In the genomic region with DNA sequence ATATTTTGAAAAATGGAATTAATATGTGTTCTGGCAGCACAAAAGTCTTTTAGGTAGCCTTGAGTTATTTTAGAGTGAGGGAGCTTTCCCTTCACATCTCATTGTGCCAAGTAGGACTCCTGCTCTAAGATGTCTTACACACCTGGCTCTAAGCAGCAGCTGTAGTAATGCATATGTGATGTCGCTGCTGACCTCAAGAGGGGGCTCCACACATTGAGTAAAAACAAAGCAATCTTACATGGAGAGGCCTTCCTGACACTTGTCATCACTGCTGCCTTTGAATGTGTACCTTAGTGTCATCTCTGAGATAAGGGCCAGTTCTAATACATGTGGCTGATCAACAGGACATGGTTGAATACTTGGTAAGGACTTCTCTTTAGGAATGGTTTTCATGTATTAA, we compare ENCODE assay signal across 8 cellular contexts.
DNase-seq lines count a peak whose midpoint lies in the region; ATAC-seq and TF ChIP-seq lines count a peak whose summit lies in the region.

No MANE protein-coding gene starts in this region.

- no peaks in the 10 kb centered on the region for H3K27me3 Mint-ChIP-seq in T-cell

- H3K9me3 ChIP-seq in heart left ventricle (no peaks in the 10 kb centered on the region), right atrium auricular region (no peaks in the 10 kb centered on the region), smooth muscle cell (replicated peaks; ENCODE audit: low read depth) (no peaks in the 10 kb centered on the region)

- TF ChIP-seq POLR2A in heart left ventricle (IDR thresholded peaks at IDR 0.05), result no peak

- H2AFZ ChIP-seq in smooth muscle cell (ENCODE audit: low read depth), result no peak overlapping the region

- no peak overlapping the region for H3K9ac ChIP-seq in smooth muscle cell (ENCODE audit: low read depth)

- no peak overlapping the region for H3K4me3 Mint-ChIP-seq in T-cell

- WGBS in heart left ventricle, 4 donors, result 20 to 54% (median 30%) methylated on average over 1 of the region's 1 CpG
- WGBS in smooth muscle cell (ENCODE audit: low lambda C conversion rate), result 16% methylated on average over 1 of the region's 1 CpG

- peaks cover 6 to 9% (median 9%) of the 10 kb centered on the region in 3 donors for H3K4me1 Mint-ChIP-seq in T-cell

- peaks cover 29% of the 10 kb centered on the region for H4K20me1 ChIP-seq in smooth muscle cell (ENCODE audit: low read depth)

- POLR2A ChIA-PET in T-cell (lab: Charles Lee), result no interaction called here

- in situ Hi-C loops in KBM-7 (cut with MboI; ENCODE audit: low pct_unique_long_range_greater_than_20kb, low sequenced_read_pairs), result no loop called here

- intact Hi-C loops in heart left ventricle (cut with DNase I), result no loop called here

- H3K27me3 ChIP-seq in heart left ventricle (no peaks in the 10 kb centered on the region), right atrium auricular region (no peaks in the 10 kb centered on the region), foreskin keratinocyte (no peaks in the 10 kb centered on the region), smooth muscle cell (ENCODE audit: low read depth) (no peaks in the 10 kb centered on the region)

- H3K36me3 ChIP-seq in heart left ventricle (peaks cover 0 to 42% (median 4%) of the 10 kb centered on the region in 9 donors), right atrium auricular region (no peaks in the 10 kb centered on the region), smooth muscle cell (ENCODE audit: low read depth) (no peaks in the 10 kb centered on the region)

- no peaks in the 10 kb centered on the region for H3K9me3 Mint-ChIP-seq in T-cell

- H3K79me2 ChIP-seq in smooth muscle cell (ENCODE audit: low read depth), result no peaks in the 10 kb centered on the region

- H3K27ac ChIP-seq in heart left ventricle (no peak overlapping the region), right atrium auricular region (no peak overlapping the region), foreskin keratinocyte (no peak overlapping the region), smooth muscle cell (ENCODE audit: low read depth) (no peak overlapping the region)

- no peak overlapping the region for H3K4me3 ChIP-seq in heart left ventricle
- H3K4me3 ChIP-seq in right atrium auricular region, result no peak overlapping the region
- H3K4me3 ChIP-seq in smooth muscle cell, result no peak overlapping the region

- ATAC-seq in heart left ventricle (peak in 3 of 4 donors; percentile 47 to 53 (median 48)), GM21786 (IDR thresholded peaks at IDR 0.05; ENCODE audit: unreplicated experiment) (peak; percentile 87), T-cell (replicated peaks in 1 of 4) (peak; percentile 73 to 83 (median 76)), foreskin keratinocyte (peak; percentile 84)

- no peak overlapping the region for H3K4me2 ChIP-seq in smooth muscle cell

- no peaks in the 10 kb centered on the region for H3F3A ChIP-seq in smooth muscle cell (ENCODE audit: low read depth)

- H3K4me1 ChIP-seq in heart left ventricle (peaks cover 0 to 20% (median 6%) of the 10 kb centered on the region in 12 donors), right atrium auricular region (peaks cover 0 to 13% of the 10 kb centered on the region in 2 donors), foreskin keratinocyte (peaks cover 5% of the 10 kb centered on the region), smooth muscle cell (ENCODE audit: low read depth) (no peaks in the 10 kb centered on the region)

- CTCF ChIA-PET in T-cell (lab: Charles Lee), result interaction anchor here (0.8 to 1.1 kb wide), 4 partner anchors 8 to 112 kb away, joined by 3 to 4 read pairs (median 4); no protein-coding TSS in a partner anchor

- peaks cover 10% of the 10 kb centered on the region for H3K36me3 Mint-ChIP-seq in T-cell

- peak overlapping the region; percentile 20 to 24 for H3K27ac Mint-ChIP-seq in T-cell

- peak in 10 of 12 donors; percentile 12 to 50 (median 28) for TF ChIP-seq CTCF in heart left ventricle (IDR thresholded peaks at IDR 0.05)
- peak in 1 of 2 donors; percentile 47 for TF ChIP-seq CTCF in right atrium auricular region (IDR thresholded peaks at IDR 0.05)
- peak; percentile 71 for TF ChIP-seq CTCF in foreskin keratinocyte (conservative IDR thresholded peaks at IDR 0.05)
- peak; percentile 43 for TF ChIP-seq CTCF in smooth muscle cell (IDR thresholded peaks at IDR 0.05; ENCODE audit: borderline replicate concordance, insufficient read depth, poor library complexity, severe bottlenecking)

- DNase-seq in heart left ventricle (no peak), right atrium auricular region (ENCODE audit: low spot score) (no peak), KBM-7 (peak; percentile 57), T-cell (peak in 21 of 34 experiments; percentile 4 to 40 (median 15)), foreskin keratinocyte (peak in 1 of 2 donors; percentile 42), smooth muscle cell (lab: John Stamatoyannopoulos, UW; ENCODE audit: unreplicated experiment) (no peak), GOT3 (lab: John Stamatoyannopoulos, UW) (no peak)

Comparison
In these comparisons a context has a peak if more than half of its experiments do, and no peak if none do; other contexts are left out.
1. DNase-seq: peak in KBM-7 (single experiment) and T-cell (21 of 34); none in heart left ventricle (0 of 5), right atrium auricular region (single experiment), smooth muscle cell (single experiment) and GOT3 (single experiment).
2. Peak in every context shown above with its lines, with median percentiles within 50 percentile points of each other: ATAC-seq.